12 cellular contexts compared by ENCODE assay signal in the genomic region with DNA sequence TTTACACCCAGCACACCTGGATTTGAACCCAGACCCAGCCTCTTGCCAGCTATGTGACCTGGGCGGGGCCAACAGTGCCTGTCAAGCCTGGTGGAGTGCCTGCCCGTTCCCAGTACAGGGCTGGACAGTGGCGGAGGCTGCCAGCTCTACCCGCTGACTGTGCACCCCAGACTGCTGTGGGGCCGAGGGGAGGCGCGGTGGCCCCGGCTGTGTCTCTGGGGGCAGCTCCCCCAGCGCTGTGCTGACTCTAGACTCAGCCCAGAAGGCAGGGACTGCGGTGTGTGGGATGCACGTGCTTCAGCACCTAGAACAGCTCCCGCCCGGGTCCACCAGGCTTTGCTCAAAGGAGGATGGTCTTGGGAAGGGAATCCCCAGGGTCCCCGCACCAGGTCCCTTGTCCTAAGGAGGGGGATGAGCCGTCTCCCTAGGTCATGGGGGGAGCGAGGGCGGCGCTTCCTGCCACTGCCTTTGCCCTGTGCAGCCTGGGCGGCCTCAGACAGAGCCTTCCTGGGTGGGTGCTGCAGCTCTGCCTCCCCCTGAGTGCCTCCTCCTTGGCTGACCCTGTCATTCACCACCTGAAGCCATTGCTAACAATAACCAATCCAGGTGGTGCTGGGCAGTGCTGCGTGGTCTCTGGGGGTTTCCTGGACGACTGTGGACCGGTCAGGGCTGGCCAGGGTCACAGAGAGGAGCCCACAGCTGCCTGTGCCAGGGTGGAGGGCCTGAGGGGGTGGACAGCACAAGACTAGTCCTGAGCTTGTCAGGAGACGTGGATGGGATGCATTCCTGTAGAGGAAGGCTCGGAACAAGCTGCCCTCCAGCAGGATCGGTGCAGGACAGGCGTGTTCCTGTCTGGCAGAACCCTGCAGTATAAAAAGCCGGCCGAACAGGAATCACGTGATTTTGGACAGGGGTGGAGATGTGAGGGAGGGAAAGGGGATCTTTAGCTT. TPM values are rescaled to one million over a fixed set of nuclear protein-coding genes. Genes with fewer than 3 reads are reported as not detected.
DNase-seq lines count a peak whose midpoint lies in the region; ATAC-seq, FAIRE-seq and TF ChIP-seq lines count a peak whose summit lies in the region.
"Had no signal": no experiment of that assay in that cellular context is flagged by ENCODE, and none has a peak within 500 bp of the region (broad histone marks: within the 10 kb centered on the region; RNA-seq: fewer than 3 reads in every experiment).

No MANE protein-coding gene starts in this region.

- WGBS in trophoblast cell (ENCODE audit: extremely low coverage, insufficient coverage, insufficient read length), result no CpG with 5 or more reads among the region's 29 CpGs

- no peaks in the 10 kb centered on the region for H3K9me3 Mint-ChIP-seq in activated CD8-positive, alpha-beta memory T cell treated with anti-CD3 and anti-CD28 coated beads, Interleukin-2, amount 10 ng/mL, durations not matched to agents 7 days and 5 days (ENCODE audit: low read depth)
- H3K9me3 Mint-ChIP-seq in activated T-helper 2 cell treated with anti-CD3 and anti-CD28 coated beads, Interferon-gamma antibody, Interleukin-2, Interleukin-4, amounts not matched to agents 10 μg/mL and 5 μg/mL and 100 μg/mL, durations not matched to agents 14 hours and 24 hours and 36 hours, result peaks cover 2% of the 10 kb centered on the region

- BruUV-seq in Panc1 (replicated peaks; lab: Mats Ljungman, UMichigan), result no TSS peak

- H3K9ac ChIP-seq in trophoblast cell (ENCODE audit: low read length), result no peak overlapping the region

- H3K27ac Mint-ChIP-seq in activated CD8-positive, alpha-beta memory T cell treated with anti-CD3 and anti-CD28 coated beads, Interleukin-2, amount 10 ng/mL, durations not matched to agents 7 days and 5 days, result no peak overlapping the region
- no peak overlapping the region for H3K27ac Mint-ChIP-seq in activated T-helper 2 cell treated with anti-CD3 and anti-CD28 coated beads, Interferon-gamma antibody, Interleukin-2, Interleukin-4, amounts not matched to agents 10 μg/mL and 5 μg/mL and 100 μg/mL, durations not matched to agents 14 hours and 24 hours and 36 hours
- H3K27ac Mint-ChIP-seq: naive thymus-derived CD4-positive, alpha-beta T cell had no signal

- no peak overlapping the region for H4K8ac ChIP-seq in trophoblast cell (ENCODE audit: low read depth, low read length)

- no peak overlapping the region for H3K4me2 ChIP-seq in trophoblast cell (ENCODE audit: low read length)

- H3K14ac ChIP-seq in trophoblast cell (ENCODE audit: low read length), result no peak overlapping the region

- H3K79me2 ChIP-seq in trophoblast cell (ENCODE audit: control insufficient read depth, insufficient read depth, low read length, poor library complexity), result no peaks in the 10 kb centered on the region

- no peak overlapping the region for H3K4ac ChIP-seq in trophoblast cell (ENCODE audit: low read depth, low read length)

- no peak overlapping the region for H4K91ac ChIP-seq in trophoblast cell (ENCODE audit: low read depth, low read length)

- no peak overlapping the region for H4K12ac ChIP-seq in trophoblast cell (ENCODE audit: low read depth, low read length)

- no peak overlapping the region for H2AK5ac ChIP-seq in trophoblast cell (ENCODE audit: low read length)

- no peak for TF ChIP-seq CTCF in Panc1 (IDR thresholded peaks at IDR 0.05)
- no peak for TF ChIP-seq CTCF in fibroblast of villous mesenchyme (IDR thresholded peaks at IDR 0.05; ENCODE audit: insufficient read depth, low read depth, low read length)

- peak; percentile 42 for ATAC-seq in activated CD8-positive, alpha-beta memory T cell treated with anti-CD3 and anti-CD28 coated beads, Interleukin-2, amount 10 ng/mL, durations not matched to agents 7 days and 5 days
- ATAC-seq in Panc1, result peak; percentile 49
- ATAC-seq: gastroesophageal sphincter; naive thymus-derived CD4-positive, alpha-beta T cell had no signal

- intact Hi-C loops in Panc1 (cut with micrococcal nuclease; ENCODE audit: unreplicated experiment), result no loop called here
- intact Hi-C loops in activated T-helper 2 cell treated with anti-CD3 and anti-CD28 coated beads, Interferon-gamma antibody, Interleukin-2, Interleukin-4, amounts not matched to agents 10 μg/mL and 5 μg/mL and 100 μg/mL, durations not matched to agents 14 hours and 24 hours and 36 hours (cut with micrococcal nuclease), result no loop called here

- H3K27ac ChIP-seq in Panc1 (ENCODE audit: low read length) (no peak overlapping the region), trophoblast cell (ENCODE audit: low read depth, low read length) (no peak overlapping the region)
- H3K27ac ChIP-seq: gastroesophageal sphincter, transverse colon had no signal

- no peak for TF ChIP-seq POLR2A in GM12891 (IDR thresholded peaks at IDR 0.05; ENCODE audit: low read depth, low read length)

- peaks cover 19% of the 10 kb centered on the region for H3K27me3 Mint-ChIP-seq in activated CD8-positive, alpha-beta memory T cell treated with anti-CD3 and anti-CD28 coated beads, Interleukin-2, amount 10 ng/mL, durations not matched to agents 7 days and 5 days
- H3K27me3 Mint-ChIP-seq in activated T-helper 2 cell treated with anti-CD3 and anti-CD28 coated beads, Interferon-gamma antibody, Interleukin-2, Interleukin-4, amounts not matched to agents 10 μg/mL and 5 μg/mL and 100 μg/mL, durations not matched to agents 14 hours and 24 hours and 36 hours (ENCODE audit: low read depth), result peaks cover 11% of the 10 kb centered on the region

- CTCF ChIA-PET in activated CD8-positive, alpha-beta memory T cell treated with anti-CD3 and anti-CD28 coated beads, Interleukin-2, amount 10 ng/mL, durations not matched to agents 7 days and 5 days (lab: Charles Lee), result no interaction called here
- CTCF ChIA-PET in Panc1 (lab: Charles Lee), result no interaction called here

- H3K23ac ChIP-seq in trophoblast cell (ENCODE audit: low read length), result no peak overlapping the region

- H3K18ac ChIP-seq in trophoblast cell (ENCODE audit: low read length), result no peak overlapping the region

- H3K4me3 ChIP-seq in Panc1 (ENCODE audit: low read depth in 2 of 2, low read length in 2 of 2) (no peak overlapping the region), fibroblast of villous mesenchyme (ENCODE audit: low read depth, low read length) (no peak overlapping the region), trophoblast cell (ENCODE audit: low read depth, low read length) (peak overlapping the region; percentile 23)
- H3K4me3 ChIP-seq: gastroesophageal sphincter, transverse colon had no signal

- no peaks in the 10 kb centered on the region for H3K36me3 ChIP-seq in Panc1 (ENCODE audit: control insufficient read depth, insufficient read depth, low read length)
- no peaks in the 10 kb centered on the region for H3K36me3 ChIP-seq in trophoblast cell (ENCODE audit: control insufficient read depth in 1 of 2, insufficient read depth in 2 of 2, low read length in 2 of 2)
- H3K36me3 ChIP-seq: gastroesophageal sphincter, transverse colon had no signal

- no peaks in the 10 kb centered on the region for H3K36me3 Mint-ChIP-seq in activated CD8-positive, alpha-beta memory T cell treated with anti-CD3 and anti-CD28 coated beads, Interleukin-2, amount 10 ng/mL, durations not matched to agents 7 days and 5 days
- H3K36me3 Mint-ChIP-seq in activated T-helper 2 cell treated with anti-CD3 and anti-CD28 coated beads, Interferon-gamma antibody, Interleukin-2, Interleukin-4, amounts not matched to agents 10 μg/mL and 5 μg/mL and 100 μg/mL, durations not matched to agents 14 hours and 24 hours and 36 hours (ENCODE audit: low read depth), result no peaks in the 10 kb centered on the region
- H3K36me3 Mint-ChIP-seq: naive thymus-derived CD4-positive, alpha-beta T cell had no signal

- no peak for DNase-seq in activated CD8-positive, alpha-beta memory T cell treated with anti-CD3 and anti-CD28 coated beads, Interleukin-2, amount 10 ng/mL, durations not matched to agents 7 days and 5 days
- no peak for DNase-seq in activated CD8-positive, alpha-beta memory T cell treated with anti-CD3 and anti-CD28 coated beads for 24 hours
- DNase-seq in Panc1 (ENCODE audit: low read depth, low spot score) (no peak), fibroblast of villous mesenchyme (ENCODE audit: low read depth) (peak; percentile 34), trophoblast cell (peak in 1 of 2 donors; percentile 10), putamen (ENCODE audit: low spot score) (no peak), GM12891 (ENCODE audit: insufficient read length, low spot score) (no peak)
- DNase-seq in activated T-helper 2 cell treated with anti-CD3 and anti-CD28 coated beads, Interferon-gamma antibody, Interleukin-2, Interleukin-4, amounts not matched to agents 10 μg/mL and 5 μg/mL and 100 μg/mL, durations not matched to agents 14 hours and 24 hours and 36 hours (ENCODE audit: low spot score), result no peak
- DNase-seq: activated CD4-positive, alpha-beta T cell treated with anti-CD3 and anti-CD28 coated beads for 4 hours; naive thymus-derived CD4-positive, alpha-beta T cell; transverse colon had no signal

- no peak overlapping the region for H3K4me3 Mint-ChIP-seq in activated CD8-positive, alpha-beta memory T cell treated with anti-CD3 and anti-CD28 coated beads, Interleukin-2, amount 10 ng/mL, durations not matched to agents 7 days and 5 days
- H3K4me3 Mint-ChIP-seq in activated T-helper 2 cell treated with anti-CD3 and anti-CD28 coated beads, Interferon-gamma antibody, Interleukin-2, Interleukin-4, amounts not matched to agents 10 μg/mL and 5 μg/mL and 100 μg/mL, durations not matched to agents 14 hours and 24 hours and 36 hours (ENCODE audit: low read depth), result no peak overlapping the region
- H3K4me3 Mint-ChIP-seq: naive thymus-derived CD4-positive, alpha-beta T cell had no signal

- peaks cover 3% of the 10 kb centered on the region; the same call in 1 of the 2 replicates for H3K4me1 ChIP-seq in Panc1 (ENCODE audit: control insufficient read depth, insufficient read depth, low read length)
- no peaks in the 10 kb centered on the region for H3K4me1 ChIP-seq in trophoblast cell (ENCODE audit: control insufficient read depth in 1 of 2, insufficient read depth in 2 of 2, low read length in 2 of 2)
- H3K4me1 ChIP-seq: gastroesophageal sphincter, transverse colon had no signal

- no peaks in the 10 kb centered on the region for H3K9me3 ChIP-seq in Panc1 (ENCODE audit: control insufficient read depth, insufficient read depth, low read depth, low read length)
- H3K9me3 ChIP-seq in trophoblast cell (ENCODE audit: insufficient read depth, low read depth, low read length), result peaks cover 3% of the 10 kb centered on the region
- H3K9me3 ChIP-seq: transverse colon had no signal

- no peak overlapping the region for H2BK120ac ChIP-seq in trophoblast cell (ENCODE audit: insufficient read depth, low read length, poor library complexity)

- no peak overlapping the region for H2BK12ac ChIP-seq in trophoblast cell (ENCODE audit: low read length)

- no peaks in the 10 kb centered on the region for H3K79me1 ChIP-seq in trophoblast cell (ENCODE audit: low read length)

- peaks cover 1% of the 10 kb centered on the region for H3K4me1 Mint-ChIP-seq in activated CD8-positive, alpha-beta memory T cell treated with anti-CD3 and anti-CD28 coated beads, Interleukin-2, amount 10 ng/mL, durations not matched to agents 7 days and 5 days
- H3K4me1 Mint-ChIP-seq in activated T-helper 2 cell treated with anti-CD3 and anti-CD28 coated beads, Interferon-gamma antibody, Interleukin-2, Interleukin-4, amounts not matched to agents 10 μg/mL and 5 μg/mL and 100 μg/mL, durations not matched to agents 14 hours and 24 hours and 36 hours (ENCODE audit: low read depth), result no peaks in the 10 kb centered on the region
- H3K4me1 Mint-ChIP-seq: naive thymus-derived CD4-positive, alpha-beta T cell had no signal

- H3K27me3 ChIP-seq in Panc1 (ENCODE audit: control insufficient read depth, insufficient read depth, low read length), result no peaks in the 10 kb centered on the region
- H3K27me3 ChIP-seq in trophoblast cell (ENCODE audit: insufficient read depth, low read length), result no peaks in the 10 kb centered on the region

- no peak overlapping the region for H2AFZ ChIP-seq in trophoblast cell (ENCODE audit: insufficient read depth, low read length, poor library complexity)

- no peak overlapping the region for H2BK5ac ChIP-seq in trophoblast cell (ENCODE audit: low read depth, low read length, poor library complexity)

- POLR2A ChIA-PET in Panc1 (lab: Charles Lee), result no interaction called here

- in situ Hi-C loops in Panc1 (cut with HindIII; ENCODE audit: low pct_unique_long_range_greater_than_20kb, low sequenced_read_pairs), result no loop called here

- FAIRE-seq in GM12891 (lab: Jason Lieb, UNC), result no peak

RNA-seq across cellular contexts. Expression of a gene that starts 18.6 kb away (rescaled TPM):
- 1 to 10 TPM in 1 of 2 experiments, under 1 TPM in 1; 0.87 to 1.3 TPM for total RNA-seq in activated CD8-positive, alpha-beta memory T cell treated with anti-CD3 and anti-CD28 coated beads, Interleukin-2, amount 10 ng/mL, durations not matched to agents 7 days and 5 days
- 26.3 TPM for total RNA-seq in Panc1 (2021; ENCODE audit: unreplicated experiment)
- polyA plus RNA-seq in Panc1 (2012; ENCODE audit: insufficient read length), result 23.6 TPM
- 0.43 and 1.6 TPM in 2 replicates for total RNA-seq in fibroblast of villous mesenchyme
- polyA plus RNA-seq in trophoblast cell (2013), result 0.75 and 0.83 TPM in 2 replicates
- total RNA-seq in activated T-helper 2 cell treated with anti-CD3 and anti-CD28 coated beads, Interferon-gamma antibody, Interleukin-2, Interleukin-4, amounts not matched to agents 10 μg/mL and 5 μg/mL and 100 μg/mL, durations not matched to agents 14 hours and 24 hours and 36 hours, result 2.1 and 2.2 TPM in 2 replicates
- 0.82 TPM for polyA plus RNA-seq in GM12891 (2012; ENCODE audit: low read depth, missing spikeins)
